1 cellular context compared by ENCODE assay signal in genomic region chr13:45257638-45258338, GRCh38.
TF ChIP-seq lines count a peak whose summit lies in the region.

No MANE protein-coding gene starts in this region.

TF ChIP-seq in GM12878, 131 proteins besides CTCF, POLR2A, EP300 and RAD21 (continued from another document):
- TF ChIP-seq MTA3 (IDR thresholded peaks at IDR 0.05; ENCODE audit: borderline replicate concordance, low read length) (no peak), PRDM15 (CRISPR knock-in tag; IDR thresholded peaks at IDR 0.05) (no peak), IRF5 (IDR thresholded peaks at IDR 0.05; ENCODE audit: borderline replicate concordance) (no peak), EZH2 (IDR thresholded peaks at IDR 0.05; ENCODE audit: borderline replicate concordance, control insufficient read depth, low read depth, low read length) (no peak), NFXL1 (IDR thresholded peaks at IDR 0.05; ENCODE audit: borderline replicate concordance) (no peak), ATF3 (IDR thresholded peaks at IDR 0.05; ENCODE audit: borderline replicate concordance, extremely low read depth, low read depth, low read length) (no peak), SMAD1 (IDR thresholded peaks at IDR 0.05; ENCODE audit: low read depth, partially characterized antibody) (no peak), ZBTB33 (IDR thresholded peaks at IDR 0.05) (no peak), NFYA (IDR thresholded peaks at IDR 0.05; ENCODE audit: borderline replicate concordance, low read depth, low read length) (no peak), MEF2A (IDR thresholded peaks at IDR 0.05; ENCODE audit: insufficient read depth, low read depth, low read length) (0 out of 2 replicates have a peak, but pooled peaks have one; percentile 49), PBX3 (IDR thresholded peaks at IDR 0.05; ENCODE audit: insufficient replicate concordance, low read depth, low read length) (no peak), ATF7 (IDR thresholded peaks at IDR 0.05; ENCODE audit: low read depth) (peak; percentile 81), JUNB (IDR thresholded peaks at IDR 0.05) (peak; percentile 25; the same call in 1 of the 2 replicates), ZNF687 (IDR thresholded peaks at IDR 0.05) (no peak), CBX3 (IDR thresholded peaks at IDR 0.05; ENCODE audit: borderline replicate concordance, low read depth) (no peak), MYC (IDR thresholded peaks at IDR 0.05; ENCODE audit: insufficient read depth, insufficient read length, insufficient replicate concordance, low read length, severe bottlenecking) (no peak), USF1 (IDR thresholded peaks at IDR 0.05; ENCODE audit: borderline replicate concordance, extremely low read length, insufficient read depth, low read depth, low read length) (no peak), NKRF (conservative IDR thresholded peaks at IDR 0.05) (no peak), RBBP5 (conservative IDR thresholded peaks at IDR 0.05) (no peak), NFIC (IDR thresholded peaks at IDR 0.05; ENCODE audit: low read depth, low read length) (peak; percentile 48; the same call in 1 of the 2 replicates)
